21 cellular contexts compared by ENCODE assay signal in the genomic region with DNA sequence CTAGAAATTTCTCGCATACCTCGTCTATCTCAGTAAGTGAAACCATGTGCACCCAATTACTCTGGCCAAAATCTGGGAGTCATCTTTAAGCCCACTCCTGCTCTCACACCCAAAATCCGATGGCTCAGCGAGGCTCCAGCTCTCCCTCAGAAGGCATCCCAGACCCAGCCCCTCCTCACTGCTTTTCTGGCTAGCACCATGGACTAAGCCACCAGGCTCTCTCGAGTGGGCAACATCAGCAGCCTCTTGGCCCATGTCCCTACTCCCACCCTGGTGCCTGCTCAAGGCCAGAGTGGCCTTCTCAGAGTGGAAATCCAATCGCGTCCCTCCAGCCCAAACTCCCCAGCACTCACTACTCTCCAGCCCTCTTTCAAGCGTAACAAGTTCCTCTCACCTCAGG. TPM values are rescaled to one million over a fixed set of nuclear protein-coding genes. Genes with fewer than 3 reads are reported as not detected.
DNase-seq lines count a peak whose midpoint lies in the region; ATAC-seq and TF ChIP-seq lines count a peak whose summit lies in the region.
"Had no signal": no experiment of that assay in that cellular context is flagged by ENCODE, and none has a peak within 500 bp of the region (broad histone marks: within the 10 kb centered on the region; RNA-seq: fewer than 3 reads in every experiment).

No MANE protein-coding gene starts in this region.

- H3K4me3 ChIP-seq in fibroblast of the aortic adventitia (ENCODE audit: low read depth, low read length) (no peak overlapping the region), spleen (no peak overlapping the region), uterus (no peak overlapping the region)
- H3K4me3 ChIP-seq: BLaER1, GM12878 had no signal

- H3K36me3 Mint-ChIP-seq in activated naive CD8-positive, alpha-beta T cell treated with anti-CD3 and anti-CD28 coated beads, Interleukin-2, amount 10 ng/mL, durations not matched to agents 7 days and 5 days = no peaks in the 10 kb centered on the region
- no peaks in the 10 kb centered on the region for H3K36me3 Mint-ChIP-seq in activated naive CD8-positive, alpha-beta T cell treated with anti-CD3 and anti-CD28 coated beads, Interleukin-2, amount 50 U/mL, for 24 hours (ENCODE audit: low read depth)
- H3K36me3 Mint-ChIP-seq: CD8-positive, alpha-beta memory T cell had no signal

- ATAC-seq in activated naive CD8-positive, alpha-beta T cell treated with anti-CD3 and anti-CD28 coated beads, Interleukin-2, amount 10 ng/mL, durations not matched to agents 7 days and 5 days (ENCODE audit: low read depth) = no peak
- no peak for ATAC-seq in activated naive CD8-positive, alpha-beta T cell treated with anti-CD3 and anti-CD28 coated beads, Interleukin-2, amount 50 U/mL, for 24 hours
- ATAC-seq: GM12878, PC-3 had no signal

- no peak for TF ChIP-seq CTCF in fibroblast of the aortic adventitia (IDR thresholded peaks at IDR 0.05; ENCODE audit: insufficient read depth, low read length)
- no peak for TF ChIP-seq CTCF in spleen (IDR thresholded peaks at IDR 0.05 in 8 of 11, conservative IDR thresholded peaks at IDR 0.05 in 3 of 11)
- no peak for TF ChIP-seq CTCF in uterus (IDR thresholded peaks at IDR 0.05)

- H3K27ac ChIP-seq in spleen (no peak overlapping the region), uterus (peak overlapping the region; percentile 88 to 93), substantia nigra (ENCODE audit: low read depth, low read length, poor library complexity, severe bottlenecking) (no peak overlapping the region)
- H3K27ac ChIP-seq: BLaER1, RWPE1 had no signal

- H3K4me1 Mint-ChIP-seq in activated naive CD8-positive, alpha-beta T cell treated with anti-CD3 and anti-CD28 coated beads, Interleukin-2, amount 10 ng/mL, durations not matched to agents 7 days and 5 days = no peaks in the 10 kb centered on the region
- no peaks in the 10 kb centered on the region for H3K4me1 Mint-ChIP-seq in activated naive CD8-positive, alpha-beta T cell treated with anti-CD3 and anti-CD28 coated beads, Interleukin-2, amount 50 U/mL, for 24 hours
- H3K4me1 Mint-ChIP-seq: CD8-positive, alpha-beta memory T cell had no signal

- no peak overlapping the region for H3K4me3 Mint-ChIP-seq in activated naive CD8-positive, alpha-beta T cell treated with anti-CD3 and anti-CD28 coated beads, Interleukin-2, amount 10 ng/mL, durations not matched to agents 7 days and 5 days
- no peak overlapping the region for H3K4me3 Mint-ChIP-seq in activated naive CD8-positive, alpha-beta T cell treated with anti-CD3 and anti-CD28 coated beads, Interleukin-2, amount 50 U/mL, for 24 hours
- H3K4me3 Mint-ChIP-seq: CD8-positive, alpha-beta memory T cell had no signal

- POLR2A ChIA-PET in activated naive CD8-positive, alpha-beta T cell treated with anti-CD3 and anti-CD28 coated beads, Interleukin-2, amount 10 ng/mL, durations not matched to agents 7 days and 5 days (lab: Charles Lee) = no interaction called here

- H3K36me3 ChIP-seq in spleen (no peaks in the 10 kb centered on the region), uterus (no peaks in the 10 kb centered on the region)

- peaks cover 23% of the 10 kb centered on the region for H3K27me3 Mint-ChIP-seq in activated naive CD8-positive, alpha-beta T cell treated with anti-CD3 and anti-CD28 coated beads, Interleukin-2, amount 10 ng/mL, durations not matched to agents 7 days and 5 days
- peaks cover 9% of the 10 kb centered on the region for H3K27me3 Mint-ChIP-seq in activated naive CD8-positive, alpha-beta T cell treated with anti-CD3 and anti-CD28 coated beads, Interleukin-2, amount 50 U/mL, for 24 hours

- H3K27me3 ChIP-seq in spleen (replicated peaks in 1 of 7) (no peaks in the 10 kb centered on the region), uterus (no peaks in the 10 kb centered on the region)
- H3K27me3 ChIP-seq: BLaER1 had no signal

- TF ChIP-seq POLR2A in spleen (IDR thresholded peaks at IDR 0.05) = no peak
- no peak for TF ChIP-seq POLR2A in uterus (IDR thresholded peaks at IDR 0.05)

- H3K4me1 ChIP-seq in spleen (peaks cover 0 to 54% (median 18%) of the 10 kb centered on the region in 6 donors), uterus (peaks cover 4 to 17% of the 10 kb centered on the region in 2 donors)
- H3K4me1 ChIP-seq: BLaER1 had no signal

- WGBS in spleen, 5 donors = 81 to 92% (median 88%) methylated on average over 8 of the region's 8 CpGs

- no peaks in the 10 kb centered on the region for H3K9me3 Mint-ChIP-seq in activated naive CD8-positive, alpha-beta T cell treated with anti-CD3 and anti-CD28 coated beads, Interleukin-2, amount 10 ng/mL, durations not matched to agents 7 days and 5 days
- H3K9me3 Mint-ChIP-seq in activated naive CD8-positive, alpha-beta T cell treated with anti-CD3 and anti-CD28 coated beads, Interleukin-2, amount 50 U/mL, for 24 hours = no peaks in the 10 kb centered on the region

- no peaks in the 10 kb centered on the region for H3K9me3 ChIP-seq in spleen
- H3K9me3 ChIP-seq in uterus = no peaks in the 10 kb centered on the region

- no peak overlapping the region for H3K27ac Mint-ChIP-seq in activated naive CD8-positive, alpha-beta T cell treated with anti-CD3 and anti-CD28 coated beads, Interleukin-2, amount 10 ng/mL, durations not matched to agents 7 days and 5 days
- no peak overlapping the region for H3K27ac Mint-ChIP-seq in activated naive CD8-positive, alpha-beta T cell treated with anti-CD3 and anti-CD28 coated beads, Interleukin-2, amount 50 U/mL, for 24 hours
- H3K27ac Mint-ChIP-seq: CD8-positive, alpha-beta memory T cell had no signal

- intact Hi-C loops in spleen (cut with DNase I; ENCODE audit: low total_unique reads) (no loop called here), uterus (cut with DNase I; ENCODE audit: low total_unique reads) (no loop called here)

- peak; percentile 8 for DNase-seq in activated naive CD8-positive, alpha-beta T cell treated with anti-CD3 and anti-CD28 coated beads, Interleukin-2, amount 10 ng/mL, durations not matched to agents 7 days and 5 days
- DNase-seq in activated naive CD8-positive, alpha-beta T cell treated with anti-CD3 and anti-CD28 coated beads, Interleukin-2, amount 50 U/mL, for 24 hours = no peak
- peak; percentile 47 for DNase-seq in fibroblast of the aortic adventitia (ENCODE audit: low read depth)
- DNase-seq in spleen = peak; percentile 45
- DNase-seq in uterus = peak in 1 of 2 donors; percentile 11
- DNase-seq in A172 (ENCODE audit: low spot score) = no peak
- no peak for DNase-seq in DMS79 treated with DMSO at 0.1 percent for 48 hours (lab: John Stamatoyannopoulos, UW)
- no peak for DNase-seq in substantia nigra (lab: John Stamatoyannopoulos, UW)
- DNase-seq: 8988T, DND-41, GDM1, KBM-7, NCI-H1417 treated with DMSO at 0.1 percent for 48 hours, NCI-H1930, NCI-H510A treated with DMSO at 0.1 percent for 48 hours, NCI-H82, PC-3 had no signal

RNA-seq across cellular contexts. Expression of gene TNS1, which starts 27.2 kb away (rescaled TPM):
- 10 to 100 TPM; 15.1 to 21.2 TPM for total RNA-seq in activated naive CD8-positive, alpha-beta T cell treated with anti-CD3 and anti-CD28 coated beads, Interleukin-2, amount 10 ng/mL, durations not matched to agents 7 days and 5 days
- total RNA-seq in fibroblast of the aortic adventitia (ENCODE audit: low replicate concordance) = 54.5 and 116 TPM in 2 replicates
- total RNA-seq in spleen = 100 to 1,000 TPM; 170 to 580 (median 273) TPM
- polyA plus RNA-seq in spleen = 10 to 100 TPM in 1 of 3 donors, 1 to 10 TPM in 2; 6.9 to 48.7 (median 8.6) TPM
- total RNA-seq in uterus = 1,000 to 10,000 TPM in 1 of 4 donors, 100 to 1,000 TPM in 3; 144 to 1,338 (median 313) TPM
- total RNA-seq in A172 (2014; rRNA removed; shearing (Covaris generic)) = 1.6 and 1.7 TPM in 2 replicates
- polyA plus RNA-seq: CD8-positive, alpha-beta memory T cell had no signal

Comparison
In these comparisons a context has a peak if more than half of its experiments do, and no peak if none do; other contexts are left out.
1. DNase-seq: peak in activated naive CD8-positive, alpha-beta T cell treated with anti-CD3 and anti-CD28 coated beads, Interleukin-2, amount 10 ng/mL, durations not matched to agents 7 days and 5 days (single experiment), fibroblast of the aortic adventitia (single experiment) and spleen (single experiment); none in activated naive CD8-positive, alpha-beta T cell treated with anti-CD3 and anti-CD28 coated beads, Interleukin-2, amount 50 U/mL, for 24 hours (single experiment), A172 (single experiment), DMS79 treated with DMSO at 0.1 percent for 48 hours (single experiment) and substantia nigra (0 of 49).
2. H3K27ac ChIP-seq: peak in uterus (2 of 2); none in spleen (0 of 8) and substantia nigra (single experiment).